2 cellular contexts compared by ENCODE assay signal in the genomic region with DNA sequence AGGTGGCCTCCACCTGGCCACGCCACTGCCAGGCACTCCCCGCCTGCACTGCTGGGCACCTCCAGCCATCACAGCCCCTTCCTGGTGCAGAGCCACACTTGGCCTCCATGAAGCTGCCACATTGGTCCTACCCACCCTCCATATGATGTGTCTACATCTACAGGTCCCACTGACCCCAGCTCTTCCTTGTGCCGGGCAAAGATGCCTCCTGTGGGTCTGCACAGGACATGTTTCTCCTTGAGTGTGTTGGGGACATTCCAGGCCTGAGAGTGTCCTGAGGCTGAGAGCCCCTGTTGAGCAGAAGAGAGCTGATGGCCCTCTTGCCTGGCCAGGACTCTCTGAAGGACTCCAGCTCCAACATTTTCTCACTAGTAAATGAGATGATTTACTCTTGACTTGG.
A peak's percentile ranks its signal among the peaks of the same experiment; 100 is the strongest.
TF ChIP-seq lines count a peak whose summit lies in the region.

No MANE protein-coding gene starts in this region.

TF ChIP-seq in WTC11, 78 proteins besides CTCF, POLR2A, EP300 and RAD21:
- no peak for TF ChIP-seq ZNF138 (CRISPR knock-in tag; conservative IDR thresholded peaks at IDR 0.05)
- no peak for TF ChIP-seq ERG (CRISPR knock-in tag; IDR thresholded peaks at IDR 0.05)
- TF ChIP-seq NR2C2 (CRISPR knock-in tag; IDR thresholded peaks at IDR 0.05): no peak

TF ChIP-seq in H1, 55 proteins besides CTCF, POLR2A, EP300 and RAD21:
- TF ChIP-seq POLR2AphosphoS5 (IDR thresholded peaks at IDR 0.05; ENCODE audit: low read depth, low read length) (peak; percentile 54; the same call in 1 of the 2 replicates), CHD2 (IDR thresholded peaks at IDR 0.05; ENCODE audit: low read length) (no peak)
TF ChIP-seq in H1: peak in this region for 1.
